8 cellular contexts compared by ENCODE assay signal in genomic region chr3:16884084-16884747, GRCh38. TPM values are rescaled to one million over a fixed set of nuclear protein-coding genes. Genes with fewer than 3 reads are reported as not detected.
DNase-seq lines count a peak whose midpoint lies in the region; ATAC-seq, FAIRE-seq and TF ChIP-seq lines count a peak whose summit lies in the region.

No MANE protein-coding gene starts in this region.

- H3K4me3 Mint-ChIP-seq in activated naive CD4-positive, alpha-beta T cell treated with anti-CD3 and anti-CD28 coated beads for 36 hours = peak overlapping the region; percentile 86

- H3F3A ChIP-seq in PC-9 (ENCODE audit: insufficient read depth, low read depth) = peaks cover 5% of the 10 kb centered on the region; the same call in 1 of the 2 replicates

- intact Hi-C loops in PC-9 (cut with micrococcal nuclease; ENCODE audit: unreplicated experiment) (loop anchor here (2.0 kb wide), 2 partner anchors 155 to 277 kb away; no protein-coding TSS in a partner anchor), psoas muscle (cut with DNase I) (loop anchor here in 1 of 2 donors (5.0 kb wide), 2 partner anchors 203 to 282 kb away; no protein-coding TSS in a partner anchor)
- intact Hi-C loops in activated naive CD4-positive, alpha-beta T cell treated with anti-CD3 and anti-CD28 coated beads for 36 hours (cut with micrococcal nuclease) = loop anchor here (1.0 to 10.0 kb wide), 4 partner anchors 148 to 1561 kb away; partner anchors contain the start of gene TBC1D5

- H2AFZ ChIP-seq in PC-9 = peak overlapping the region; percentile 93

- FAIRE-seq in GM18507 (lab: Jason Lieb, UNC) (no peak), RCC 7860 (lab: Jason Lieb, UNC) (no peak)

- peaks cover 36% of the 10 kb centered on the region for H3K79me2 ChIP-seq in PC-9 (ENCODE audit: low read depth)

- CTCF ChIA-PET in PC-9 (lab: Charles Lee) = no interaction called here
- CTCF ChIA-PET in activated naive CD4-positive, alpha-beta T cell treated with anti-CD3 and anti-CD28 coated beads for 36 hours (lab: Charles Lee) = interaction anchor here (0.9 to 2.2 kb wide), 17 partner anchors 12 to 350 kb away, joined by 3 to 10 read pairs (median 4); no protein-coding TSS in a partner anchor

- H3K27ac ChIP-seq in PC-9 = no peak overlapping the region
- peak overlapping the region; percentile 14 for H3K27ac ChIP-seq in cardiac muscle cell
- peak overlapping the region; percentile 99 for H3K27ac ChIP-seq in psoas muscle

- no peaks in the 10 kb centered on the region; the same call in 1 of the 2 replicates for H3K9me2 ChIP-seq in PC-9 (ENCODE audit: insufficient read depth)

- H3K4me2 ChIP-seq in PC-9 = peak overlapping the region; percentile 76

- peak; percentile 61 for DNase-seq in GM18507 (ENCODE audit: extremely low spot score, insufficient read length, low read depth)
- DNase-seq in PC-9 = peak in 1 of 2 experiments; percentile 19
- peak; percentile 80 for DNase-seq in activated naive CD4-positive, alpha-beta T cell treated with anti-CD3 and anti-CD28 coated beads for 36 hours
- peak; percentile 65 for DNase-seq in cardiac muscle cell (ENCODE audit: low read depth in 1 of 2, low spot score in 1 of 2)
- DNase-seq in psoas muscle = peak; percentile 81 to 91
- no peak for DNase-seq in HPDE6-E6E7 (ENCODE audit: extremely low spot score)
- no peak for DNase-seq in RCC 7860 (ENCODE audit: low spot score)

- H3K4me1 ChIP-seq in PC-9 (replicated peaks; ENCODE audit: insufficient read depth) (peaks cover 27% of the 10 kb centered on the region), cardiac muscle cell (ENCODE audit: low read depth) (peaks cover 20% of the 10 kb centered on the region), psoas muscle (peaks cover 61% of the 10 kb centered on the region)

- no peaks in the 10 kb centered on the region for H3K27me3 Mint-ChIP-seq in activated naive CD4-positive, alpha-beta T cell treated with anti-CD3 and anti-CD28 coated beads for 36 hours (ENCODE audit: low read depth)

- no peaks in the 10 kb centered on the region; the same call in 1 of the 2 replicates for H3K9me3 ChIP-seq in PC-9 (ENCODE audit: insufficient read depth, low read depth)
- no peaks in the 10 kb centered on the region for H3K9me3 ChIP-seq in cardiac muscle cell (ENCODE audit: low read depth)
- H3K9me3 ChIP-seq in psoas muscle = no peaks in the 10 kb centered on the region

- WGBS in psoas muscle, 3 donors = 4 to 24% (median 6%) methylated on average over 26 to 81 of the region's 81 CpGs

- H3K4me1 Mint-ChIP-seq in activated naive CD4-positive, alpha-beta T cell treated with anti-CD3 and anti-CD28 coated beads for 36 hours (ENCODE audit: low read depth) = peaks cover 14% of the 10 kb centered on the region

- POLR2A ChIA-PET in PC-9 (lab: Charles Lee; ENCODE audit: unreplicated experiment) = no interaction called here

- H3K4me3 ChIP-seq in PC-9 (peak overlapping the region; percentile 98), cardiac muscle cell (peak overlapping the region; percentile 54), psoas muscle (peak overlapping the region; percentile 97)

- H3K9me3 Mint-ChIP-seq in activated naive CD4-positive, alpha-beta T cell treated with anti-CD3 and anti-CD28 coated beads for 36 hours = no peaks in the 10 kb centered on the region

- peak overlapping the region; percentile 95 for H3K27ac Mint-ChIP-seq in activated naive CD4-positive, alpha-beta T cell treated with anti-CD3 and anti-CD28 coated beads for 36 hours

- H4K20me1 ChIP-seq in PC-9 (ENCODE audit: insufficient read depth) = no peaks in the 10 kb centered on the region

- H3K36me3 ChIP-seq in PC-9 (ENCODE audit: low read depth) = no peaks in the 10 kb centered on the region
- no peaks in the 10 kb centered on the region for H3K36me3 ChIP-seq in cardiac muscle cell
- no peaks in the 10 kb centered on the region for H3K36me3 ChIP-seq in psoas muscle (ENCODE audit: insufficient read depth in 1 of 2, low read depth in 1 of 2)

- ATAC-seq in HG02884 (IDR thresholded peaks at IDR 0.05; ENCODE audit: unreplicated experiment) (peak; percentile 32), psoas muscle (peak; percentile 79 to 90 (median 86))

- H3K27me3 ChIP-seq in PC-9 (ENCODE audit: insufficient read depth, low read depth) (no peaks in the 10 kb centered on the region), cardiac muscle cell (no peaks in the 10 kb centered on the region), psoas muscle (ENCODE audit: insufficient read depth in 3 of 3, low read length in 2 of 3) (no peaks in the 10 kb centered on the region)

- peaks cover 1% of the 10 kb centered on the region for H3K36me3 Mint-ChIP-seq in activated naive CD4-positive, alpha-beta T cell treated with anti-CD3 and anti-CD28 coated beads for 36 hours (ENCODE audit: low read depth)

- peak; percentile 57; the same call in 1 of the 2 replicates for TF ChIP-seq CTCF in PC-9 (conservative IDR thresholded peaks at IDR 0.05)
- peak; percentile 57 for TF ChIP-seq CTCF in cardiac muscle cell (IDR thresholded peaks at IDR 0.05; ENCODE audit: low read depth, low read length)
- peak; percentile 64 for TF ChIP-seq CTCF in psoas muscle (IDR thresholded peaks at IDR 0.05)

- no TSS peak for BruUV-seq in PC-9 (replicated peaks; lab: Mats Ljungman, UMichigan)

RNA-seq across cellular contexts. Expression of gene PLCL2, which starts 0.5 kb away (rescaled TPM):
- total RNA-seq in PC-9 (2021) (4.4 and 4.6 TPM in 2 replicates), cardiac muscle cell (34.8 and 49.1 TPM in 2 replicates), psoas muscle (10 to 100 TPM; 16.4 to 32.7 (median 23.5) TPM)
- total RNA-seq in activated naive CD4-positive, alpha-beta T cell treated with anti-CD3 and anti-CD28 coated beads for 36 hours = 10 to 100 TPM; 19.9 to 20.5 TPM
- polyA plus RNA-seq in cardiac muscle cell (17.3 and 30.4 TPM in 2 replicates), psoas muscle (10 to 100 TPM in 2 of 3 donors, 1 to 10 TPM in 1; 4.2 to 23.2 (median 14.0) TPM)

Comparison
In these comparisons a context has a peak if more than half of its experiments do, and no peak if none do; other contexts are left out.
1. DNase-seq: peak in GM18507 (single experiment), activated naive CD4-positive, alpha-beta T cell treated with anti-CD3 and anti-CD28 coated beads for 36 hours (single experiment), cardiac muscle cell (2 of 2) and psoas muscle (2 of 2); none in HPDE6-E6E7 (single experiment) and RCC 7860 (single experiment).
2. Peak in every context shown above with its lines, with median percentiles within 50 percentile points of each other: H3K4me3 ChIP-seq and CTCF ChIP-seq.